In the genomic region with DNA sequence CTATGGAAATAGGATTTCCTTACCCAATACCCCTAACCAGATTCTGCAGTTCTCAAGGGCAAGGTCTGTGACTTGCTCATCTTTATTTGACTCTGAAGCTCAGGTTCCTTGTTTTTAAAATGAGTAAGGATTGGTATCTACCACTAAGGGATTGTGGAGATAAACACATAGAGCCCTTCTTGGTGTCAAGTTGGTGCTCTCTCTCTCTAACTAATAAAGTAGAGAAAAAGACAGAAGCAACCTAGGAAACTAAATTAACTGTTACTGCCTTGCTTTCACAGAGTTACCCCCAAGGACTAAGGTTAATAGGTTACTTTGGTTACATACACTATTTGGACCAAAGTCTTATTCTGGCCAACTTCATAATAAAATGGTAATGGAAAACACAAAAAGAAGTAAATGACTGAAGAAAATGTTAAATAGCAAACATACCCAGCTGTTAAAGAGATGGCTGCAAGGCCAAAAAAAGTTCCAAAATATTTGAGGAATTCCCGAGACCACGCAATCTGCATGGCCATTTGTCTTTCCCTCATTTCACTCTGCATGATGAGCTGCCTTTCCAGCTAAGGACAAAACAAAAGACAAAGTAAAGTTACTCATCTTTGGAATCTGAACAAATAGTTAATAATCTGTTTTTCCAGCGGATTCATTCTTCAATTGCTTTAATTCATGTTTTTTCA, we compare ENCODE assay signal across 17 cellular contexts. TPM values are rescaled to one million over a fixed set of nuclear protein-coding genes. Genes with fewer than 3 reads are reported as not detected.
DNase-seq lines count a peak whose midpoint lies in the region; ATAC-seq, FAIRE-seq and TF ChIP-seq lines count a peak whose summit lies in the region.
"Had no signal": no experiment of that assay in that cellular context is flagged by ENCODE, and none has a peak within 500 bp of the region (broad histone marks: within the 10 kb centered on the region; RNA-seq: fewer than 3 reads in every experiment).

No MANE protein-coding gene starts in this region.

- no peak for FAIRE-seq in kidney (lab: Jason Lieb, UNC)
- FAIRE-seq: A549, GM12891, GM19239, H54, K562 had no signal

- WGBS in mesendoderm (ENCODE audit: extremely low coverage, insufficient coverage, low lambda C conversion rate), result no CpG with 5 or more reads among the region's 3 CpGs
- WGBS in GM23248 (ENCODE audit: low coverage in 1 of 2, low lambda C conversion rate in 2 of 2, missing lambda C conversion rate in 2 of 2), 2 experiments, result 82 to 89% methylated on average over 3 of the region's 3 CpGs
- 89 to 90% methylated on average over 3 of the region's 3 CpGs for WGBS in body of pancreas, 2 donors

- TF ChIP-seq POLR2A in body of pancreas (IDR thresholded peaks at IDR 0.05), result no peak

- H3K36me3 ChIP-seq in GM23338 (ENCODE audit: insufficient read depth) (no peaks in the 10 kb centered on the region), mesendoderm (ENCODE audit: control insufficient read depth, insufficient read depth, low read length) (no peaks in the 10 kb centered on the region), subcutaneous abdominal adipose tissue (ENCODE audit: control insufficient read depth in 5 of 5, insufficient read depth in 5 of 5, low read length in 5 of 5) (peaks cover 0 to 5% (median 2%) of the 10 kb centered on the region in 5 donors), GM23248 (ENCODE audit: low read depth) (no peaks in the 10 kb centered on the region), body of pancreas (replicated peaks in 1 of 2; ENCODE audit: insufficient read depth in 1 of 2, low read depth in 2 of 2) (no peaks in the 10 kb centered on the region), kidney (ENCODE audit: control insufficient read depth in 1 of 2, insufficient read depth in 2 of 2, low read length in 2 of 2) (no peaks in the 10 kb centered on the region)
- H3K36me3 ChIP-seq: BLaER1 had no signal

- H3K4me1 ChIP-seq in GM23338 (ENCODE audit: insufficient read depth) (no peaks in the 10 kb centered on the region; the same call in 1 of the 2 replicates), mesendoderm (ENCODE audit: control insufficient read depth, low read depth, low read length) (no peaks in the 10 kb centered on the region), subcutaneous abdominal adipose tissue (ENCODE audit: control insufficient read depth in 5 of 5, insufficient read depth in 5 of 5, low read length in 5 of 5) (peaks cover 0 to 25% (median 10%) of the 10 kb centered on the region in 5 donors), GM23248 (ENCODE audit: insufficient read depth) (no peaks in the 10 kb centered on the region), body of pancreas (no peaks in the 10 kb centered on the region), kidney (ENCODE audit: control insufficient read depth in 1 of 2, insufficient read depth in 1 of 2, low read depth in 1 of 2, low read length in 2 of 2) (no peaks in the 10 kb centered on the region)
- H3K4me1 ChIP-seq: A549, BLaER1 had no signal

- H3K9me3 ChIP-seq in subcutaneous abdominal adipose tissue (ENCODE audit: control insufficient read depth in 5 of 5, low read length in 5 of 5) (no peaks in the 10 kb centered on the region), GM23248 (ENCODE audit: low read depth) (no peaks in the 10 kb centered on the region), body of pancreas (no peaks in the 10 kb centered on the region), kidney (ENCODE audit: control insufficient read depth in 1 of 2, low read length in 2 of 2) (no peaks in the 10 kb centered on the region)
- H3K9me3 ChIP-seq: A549, BLaER1 had no signal

- no peak overlapping the region; the same call in 1 of the 2 replicates for H3K27ac Mint-ChIP-seq in GM23338

- H4K8ac ChIP-seq in mesendoderm (ENCODE audit: low read depth, low read length), result no peak overlapping the region

- H2BK5ac ChIP-seq in mesendoderm (ENCODE audit: low read length), result no peak overlapping the region

- no peak overlapping the region for H3K4ac ChIP-seq in mesendoderm (ENCODE audit: low read depth, low read length)

- H4K5ac ChIP-seq in mesendoderm (ENCODE audit: low read length), result no peak overlapping the region

- H3K27me3 ChIP-seq in GM23338 (ENCODE audit: insufficient read depth), result no peaks in the 10 kb centered on the region
- H3K27me3 ChIP-seq in mesendoderm (ENCODE audit: insufficient read depth, low read length, poor library complexity), result no peaks in the 10 kb centered on the region
- no peaks in the 10 kb centered on the region for H3K27me3 ChIP-seq in subcutaneous abdominal adipose tissue (ENCODE audit: control insufficient read depth in 5 of 5, insufficient read depth in 4 of 5, low read length in 5 of 5)
- no peaks in the 10 kb centered on the region for H3K27me3 ChIP-seq in GM23248 (replicated peaks; ENCODE audit: insufficient read depth)
- H3K27me3 ChIP-seq in body of pancreas, result no peaks in the 10 kb centered on the region
- H3K27me3 ChIP-seq: BLaER1 had no signal

- in situ Hi-C loops in GM23248 (cut with MboI), result no loop called here

- H3K9me2 ChIP-seq in GM23338 (ENCODE audit: insufficient read depth) (no peaks in the 10 kb centered on the region), GM23248 (ENCODE audit: insufficient read depth) (no peaks in the 10 kb centered on the region)

- no peaks in the 10 kb centered on the region for H3K36me3 Mint-ChIP-seq in GM23338 (ENCODE audit: low read depth)

- H3K27ac ChIP-seq in GM23338 (ENCODE audit: low read depth), result no peak overlapping the region
- H3K27ac ChIP-seq in mesendoderm (ENCODE audit: low read depth, low read length), result no peak overlapping the region
- H3K27ac ChIP-seq in subcutaneous abdominal adipose tissue (ENCODE audit: low read depth, low read length), result peak overlapping the region; percentile 62
- no peak overlapping the region for H3K27ac ChIP-seq in GM23248
- no peak overlapping the region for H3K27ac ChIP-seq in body of pancreas
- no peak overlapping the region for H3K27ac ChIP-seq in kidney (ENCODE audit: low read depth in 2 of 2, low read length in 2 of 2)
- H3K27ac ChIP-seq: A549, BLaER1 had no signal

- no peaks in the 10 kb centered on the region; the same call in none of the 2 replicates for H4K20me1 ChIP-seq in GM23338 (replicated peaks; ENCODE audit: insufficient read depth)
- no peaks in the 10 kb centered on the region for H4K20me1 ChIP-seq in GM23248 (ENCODE audit: insufficient read depth)
- H4K20me1 ChIP-seq: BLaER1 had no signal

- TF ChIP-seq CTCF in GM23338 (conservative IDR thresholded peaks at IDR 0.05; ENCODE audit: low read depth in 2 of 2), result no peak
- no peak for TF ChIP-seq CTCF in body of pancreas (IDR thresholded peaks at IDR 0.05)
- no peak for TF ChIP-seq CTCF in kidney (IDR thresholded peaks at IDR 0.05; ENCODE audit: borderline replicate concordance, extremely low read depth, insufficient read depth)

- H3K79me2 ChIP-seq in GM23338 (replicated peaks; ENCODE audit: insufficient read depth), result no peaks in the 10 kb centered on the region
- no peaks in the 10 kb centered on the region for H3K79me2 ChIP-seq in mesendoderm (ENCODE audit: control insufficient read depth, insufficient read depth, low read length)
- no peaks in the 10 kb centered on the region for H3K79me2 ChIP-seq in GM23248 (ENCODE audit: insufficient read depth)

- H3K18ac ChIP-seq in mesendoderm (ENCODE audit: low read length), result no peak overlapping the region

- H3K4me2 ChIP-seq in GM23338, result no peak overlapping the region
- no peak overlapping the region for H3K4me2 ChIP-seq in mesendoderm (ENCODE audit: low read length)
- H3K4me2 ChIP-seq in GM23248 (ENCODE audit: unreplicated experiment), result no peak overlapping the region
- H3K4me2 ChIP-seq: A549, BLaER1 had no signal

- no peak overlapping the region for H3K4me3 Mint-ChIP-seq in GM23338

- no peak overlapping the region for H2AK5ac ChIP-seq in mesendoderm (ENCODE audit: low read length)

- H3K27me3 Mint-ChIP-seq in GM23338 (ENCODE audit: insufficient read depth, low read depth, poor library complexity), result no peaks in the 10 kb centered on the region

- H3K4me1 Mint-ChIP-seq in GM23338, result peaks cover 5% of the 10 kb centered on the region; the same call in 2 of the 3 replicates

- ATAC-seq in GM23338 (no peak), body of pancreas (no peak)
- ATAC-seq: A549, K562 had no signal

- H3K9ac ChIP-seq in mesendoderm (ENCODE audit: low read length) (no peak overlapping the region), subcutaneous abdominal adipose tissue (ENCODE audit: low read length in 5 of 5) (no peak overlapping the region), GM23248 (no peak overlapping the region), kidney (ENCODE audit: low read length in 2 of 2) (no peak overlapping the region)
- H3K9ac ChIP-seq: BLaER1 had no signal

- H3K79me1 ChIP-seq in mesendoderm (ENCODE audit: low read length), result no peaks in the 10 kb centered on the region

- H3K9me3 Mint-ChIP-seq in GM23338, result no peaks in the 10 kb centered on the region

- H3K23ac ChIP-seq in mesendoderm (ENCODE audit: low read length), result no peak overlapping the region

- H2BK15ac ChIP-seq in mesendoderm (replicated peaks; ENCODE audit: low read depth), result no peak overlapping the region

- H2BK120ac ChIP-seq in mesendoderm (ENCODE audit: low read depth, low read length), result no peak overlapping the region

- no peak overlapping the region for H2AFZ ChIP-seq in GM23338
- H2AFZ ChIP-seq in GM23248, result no peak overlapping the region

- intact Hi-C loops in body of pancreas (cut with DNase I), result no loop called here
- intact Hi-C loops in kidney (cut with DNase I), result no loop called here

- H3F3A ChIP-seq in GM23338 (replicated peaks; ENCODE audit: low read depth) (no peaks in the 10 kb centered on the region), GM23248 (ENCODE audit: insufficient read depth) (no peaks in the 10 kb centered on the region)

- H3K56ac ChIP-seq in mesendoderm (ENCODE audit: low read length), result no peak overlapping the region

- DNase-seq in GM23338 (ENCODE audit: low spot score) (peak; percentile 33), astrocyte of the hippocampus (ENCODE audit: low read depth, low spot score) (peak; percentile 9), mesendoderm (peak; percentile 32), GM23248 (no peak), OCI-M1 (lab: John Stamatoyannopoulos, UW) (no peak), body of pancreas (no peak), kidney (no peak)
- DNase-seq: AML-193, DMS53 had no signal

- H3K4me3 ChIP-seq in GM23338 (no peak overlapping the region), mesendoderm (ENCODE audit: low read length) (no peak overlapping the region), subcutaneous abdominal adipose tissue (ENCODE audit: low read depth in 1 of 5, low read length in 5 of 5) (no peak overlapping the region), GM23248 (no peak overlapping the region), body of pancreas (no peak overlapping the region), kidney (ENCODE audit: low read length in 2 of 2) (no peak overlapping the region)
- H3K4me3 ChIP-seq: A549, BLaER1, K562 had no signal

RNA-seq across cellular contexts. Expression of a gene that starts 21.8 kb away (rescaled TPM):
- 1.2 TPM in 1 of 2 replicates, not detected in the other for total RNA-seq in GM23338 (2014; rRNA removed; shearing (Covaris generic))
- polyA plus RNA-seq in GM23338 (2016; fragmentation: Nextera tagmentation; extraction: Ambion mirVana), result 3.0 and 3.4 TPM in 2 replicates
- 0.58 TPM for polyA plus RNA-seq in mesendoderm (2013, experiment 1 of 2)
- 0.73 TPM for polyA plus RNA-seq in mesendoderm (2013, experiment 2 of 2)
- total RNA-seq in GM23248 (2014; rRNA removed; shearing (Covaris generic)), result not detected in 2 replicates
- polyA plus RNA-seq in GM23248 (2016; fragmentation: Nextera tagmentation; extraction: Ambion mirVana), result not detected in 2 replicates
- not detected for total RNA-seq in body of pancreas
- 0.57 TPM for total RNA-seq in kidney
- polyA plus RNA-seq in kidney (ENCODE audit: insufficient read depth, low read depth, low replicate concordance), result 0.82 TPM
- total RNA-seq: K562 had no signal
- polyA plus RNA-seq: K562 had no signal

RNA-seq across cellular contexts. Expression of a gene that starts 57.0 kb away (rescaled TPM):
- total RNA-seq in GM23338 (2014; rRNA removed; shearing (Covaris generic)), result 4.0 and 4.7 TPM in 2 replicates
- polyA plus RNA-seq in GM23338 (2016; fragmentation: Nextera tagmentation; extraction: Ambion mirVana) (9.5 and 10.6 TPM in 2 replicates), GM23248 (2016; fragmentation: Nextera tagmentation; extraction: Ambion mirVana) (not detected in 2 replicates), kidney (ENCODE audit: insufficient read depth, low read depth, low replicate concordance) (3.5 TPM)
- 3.2 TPM for polyA plus RNA-seq in mesendoderm (2013, experiment 1 of 2)
- 3.1 TPM for polyA plus RNA-seq in mesendoderm (2013, experiment 2 of 2)
- not detected in 2 replicates for total RNA-seq in GM23248 (2014; rRNA removed; shearing (Covaris generic))
- total RNA-seq in body of pancreas (not detected), kidney (1.1 TPM)
- total RNA-seq: K562 had no signal
- polyA plus RNA-seq: AG04450 had no signal

Comparison
In these comparisons a context has a peak if more than half of its experiments do, and no peak if none do; other contexts are left out.
1. DNase-seq: peak in GM23338 (single experiment), astrocyte of the hippocampus (single experiment) and mesendoderm (single experiment); none in GM23248 (single experiment), OCI-M1 (single experiment), body of pancreas (0 of 4) and kidney (single experiment).